Comparison of ENCODE assay signal across 1 cellular context in the genomic region with DNA sequence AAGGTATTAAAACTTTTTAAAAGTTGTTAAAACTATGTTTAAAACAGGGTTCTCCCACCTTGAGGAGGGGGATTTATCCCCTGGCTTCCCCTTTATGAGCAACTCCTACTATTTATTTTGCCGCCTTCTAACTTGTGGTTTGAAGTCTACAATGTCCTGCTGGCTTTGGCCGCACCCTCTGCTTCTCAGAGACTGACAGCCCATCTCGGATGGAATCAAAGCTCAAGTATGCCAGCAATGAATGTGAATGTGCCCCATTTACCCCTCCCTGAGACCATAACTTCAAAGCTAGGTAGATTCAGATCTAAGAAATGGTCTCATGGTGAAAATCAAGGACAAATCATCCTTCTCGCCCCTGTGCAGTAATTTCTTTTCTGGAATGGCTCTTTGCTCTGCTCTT.
TF ChIP-seq lines count a peak whose summit lies in the region.

No MANE protein-coding gene starts in this region.

TF ChIP-seq in GM12878, 131 proteins besides CTCF, POLR2A, EP300 and RAD21:
- TF ChIP-seq ZNF622 (IDR thresholded peaks at IDR 0.05) (no peak), EGR1 (IDR thresholded peaks at IDR 0.05; ENCODE audit: borderline replicate concordance in 1 of 2, low read depth in 2 of 2, low read length in 2 of 2) (no peak), RUNX3 (IDR thresholded peaks at IDR 0.05; ENCODE audit: low read length) (peak; percentile 21; the same call in 1 of the 2 replicates), HDGF (IDR thresholded peaks at IDR 0.05) (no peak)
- TF ChIP-seq, protein P1, sequence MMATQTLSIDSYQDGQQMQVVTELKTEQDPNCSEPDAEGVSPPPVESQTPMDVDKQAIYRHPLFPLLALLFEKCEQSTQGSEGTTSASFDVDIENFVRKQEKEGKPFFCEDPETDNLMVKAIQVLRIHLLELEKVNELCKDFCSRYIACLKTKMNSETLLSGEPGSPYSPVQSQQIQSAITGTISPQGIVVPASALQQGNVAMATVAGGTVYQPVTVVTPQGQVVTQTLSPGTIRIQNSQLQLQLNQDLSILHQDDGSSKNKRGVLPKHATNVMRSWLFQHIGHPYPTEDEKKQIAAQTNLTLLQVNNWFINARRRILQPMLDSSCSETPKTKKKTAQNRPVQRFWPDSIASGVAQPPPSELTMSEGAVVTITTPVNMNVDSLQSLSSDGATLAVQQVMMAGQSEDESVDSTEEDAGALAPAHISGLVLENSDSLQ (IDR thresholded peaks at IDR 0.05), result peak; percentile 43; the same call in 1 of the 2 replicates
- TF ChIP-seq, protein P2, sequence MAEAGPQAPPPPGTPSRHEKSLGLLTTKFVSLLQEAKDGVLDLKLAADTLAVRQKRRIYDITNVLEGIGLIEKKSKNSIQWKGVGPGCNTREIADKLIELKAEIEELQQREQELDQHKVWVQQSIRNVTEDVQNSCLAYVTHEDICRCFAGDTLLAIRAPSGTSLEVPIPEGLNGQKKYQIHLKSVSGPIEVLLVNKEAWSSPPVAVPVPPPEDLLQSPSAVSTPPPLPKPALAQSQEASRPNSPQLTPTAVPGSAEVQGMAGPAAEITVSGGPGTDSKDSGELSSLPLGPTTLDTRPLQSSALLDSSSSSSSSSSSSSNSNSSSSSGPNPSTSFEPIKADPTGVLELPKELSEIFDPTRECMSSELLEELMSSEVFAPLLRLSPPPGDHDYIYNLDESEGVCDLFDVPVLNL (IDR thresholded peaks at IDR 0.05; ENCODE audit: low read depth, low read length), result no peak
- TF ChIP-seq, protein P3, sequence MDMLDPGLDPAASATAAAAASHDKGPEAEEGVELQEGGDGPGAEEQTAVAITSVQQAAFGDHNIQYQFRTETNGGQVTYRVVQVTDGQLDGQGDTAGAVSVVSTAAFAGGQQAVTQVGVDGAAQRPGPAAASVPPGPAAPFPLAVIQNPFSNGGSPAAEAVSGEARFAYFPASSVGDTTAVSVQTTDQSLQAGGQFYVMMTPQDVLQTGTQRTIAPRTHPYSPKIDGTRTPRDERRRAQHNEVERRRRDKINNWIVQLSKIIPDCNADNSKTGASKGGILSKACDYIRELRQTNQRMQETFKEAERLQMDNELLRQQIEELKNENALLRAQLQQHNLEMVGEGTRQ (IDR thresholded peaks at IDR 0.05; ENCODE audit: borderline replicate concordance, low read depth, low read length), result no peak
- TF ChIP-seq, protein P4, sequence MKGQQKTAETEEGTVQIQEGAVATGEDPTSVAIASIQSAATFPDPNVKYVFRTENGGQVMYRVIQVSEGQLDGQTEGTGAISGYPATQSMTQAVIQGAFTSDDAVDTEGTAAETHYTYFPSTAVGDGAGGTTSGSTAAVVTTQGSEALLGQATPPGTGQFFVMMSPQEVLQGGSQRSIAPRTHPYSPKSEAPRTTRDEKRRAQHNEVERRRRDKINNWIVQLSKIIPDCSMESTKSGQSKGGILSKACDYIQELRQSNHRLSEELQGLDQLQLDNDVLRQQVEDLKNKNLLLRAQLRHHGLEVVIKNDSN (IDR thresholded peaks at IDR 0.05; ENCODE audit: borderline replicate concordance, extremely low read length, insufficient read depth, low read depth, low read length), result no peak
- TF ChIP-seq, protein P5, sequence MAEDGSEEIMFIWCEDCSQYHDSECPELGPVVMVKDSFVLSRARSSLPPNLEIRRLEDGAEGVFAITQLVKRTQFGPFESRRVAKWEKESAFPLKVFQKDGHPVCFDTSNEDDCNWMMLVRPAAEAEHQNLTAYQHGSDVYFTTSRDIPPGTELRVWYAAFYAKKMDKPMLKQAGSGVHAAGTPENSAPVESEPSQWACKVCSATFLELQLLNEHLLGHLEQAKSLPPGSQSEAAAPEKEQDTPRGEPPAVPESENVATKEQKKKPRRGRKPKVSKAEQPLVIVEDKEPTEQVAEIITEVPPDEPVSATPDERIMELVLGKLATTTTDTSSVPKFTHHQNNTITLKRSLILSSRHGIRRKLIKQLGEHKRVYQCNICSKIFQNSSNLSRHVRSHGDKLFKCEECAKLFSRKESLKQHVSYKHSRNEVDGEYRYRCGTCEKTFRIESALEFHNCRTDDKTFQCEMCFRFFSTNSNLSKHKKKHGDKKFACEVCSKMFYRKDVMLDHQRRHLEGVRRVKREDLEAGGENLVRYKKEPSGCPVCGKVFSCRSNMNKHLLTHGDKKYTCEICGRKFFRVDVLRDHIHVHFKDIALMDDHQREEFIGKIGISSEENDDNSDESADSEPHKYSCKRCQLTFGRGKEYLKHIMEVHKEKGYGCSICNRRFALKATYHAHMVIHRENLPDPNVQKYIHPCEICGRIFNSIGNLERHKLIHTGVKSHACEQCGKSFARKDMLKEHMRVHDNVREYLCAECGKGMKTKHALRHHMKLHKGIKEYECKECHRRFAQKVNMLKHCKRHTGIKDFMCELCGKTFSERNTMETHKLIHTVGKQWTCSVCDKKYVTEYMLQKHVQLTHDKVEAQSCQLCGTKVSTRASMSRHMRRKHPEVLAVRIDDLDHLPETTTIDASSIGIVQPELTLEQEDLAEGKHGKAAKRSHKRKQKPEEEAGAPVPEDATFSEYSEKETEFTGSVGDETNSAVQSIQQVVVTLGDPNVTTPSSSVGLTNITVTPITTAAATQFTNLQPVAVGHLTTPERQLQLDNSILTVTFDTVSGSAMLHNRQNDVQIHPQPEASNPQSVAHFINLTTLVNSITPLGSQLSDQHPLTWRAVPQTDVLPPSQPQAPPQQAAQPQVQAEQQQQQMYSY (CRISPR knock-in tag; IDR thresholded peaks at IDR 0.05), result no peak
